ENCODE assay signal across 1 cellular context in the genomic region with DNA sequence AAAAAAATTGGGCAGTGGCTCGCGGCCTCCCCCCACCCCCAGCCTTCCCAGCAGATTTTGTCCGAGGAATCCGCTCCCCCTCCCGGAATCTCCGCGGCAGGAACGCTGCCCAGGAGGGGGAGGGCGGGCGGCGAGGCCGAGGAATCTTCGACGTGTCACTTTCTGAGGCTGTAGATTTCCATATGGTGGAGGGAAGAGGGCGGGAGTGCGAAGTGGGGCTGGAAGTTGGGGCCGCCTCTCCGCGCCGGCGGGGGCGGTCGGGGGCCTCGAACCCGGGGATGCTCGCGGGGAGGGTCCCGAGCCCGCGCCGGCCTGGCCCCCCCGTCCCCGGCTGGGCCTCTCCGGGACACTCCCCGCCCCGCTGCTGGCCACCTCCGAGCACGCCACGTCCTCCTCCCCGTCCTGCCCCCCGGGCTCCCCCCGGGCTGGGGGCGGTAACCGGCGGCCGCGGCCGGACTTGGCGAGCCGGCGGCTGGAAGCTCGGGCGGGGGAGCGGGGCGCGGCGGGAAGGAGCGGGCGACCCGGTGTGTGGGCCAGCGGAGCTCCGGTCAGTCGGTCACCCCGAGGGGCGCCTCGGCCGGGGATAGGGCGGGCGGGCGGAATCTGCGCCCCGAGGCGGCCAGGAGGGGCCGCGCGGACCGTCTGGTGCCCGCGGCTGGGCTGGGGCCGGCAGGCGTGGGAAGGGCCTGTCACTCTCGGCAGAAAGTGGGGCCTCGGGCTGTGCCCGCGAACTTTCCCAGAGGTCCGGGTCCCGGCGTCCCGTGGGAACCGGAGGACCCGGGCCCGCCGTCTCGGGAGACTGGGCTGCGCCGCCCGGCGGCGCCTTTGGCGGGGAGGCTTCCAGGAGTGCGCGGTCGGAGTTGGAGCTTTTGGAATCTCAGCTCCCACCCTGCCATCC.
TF ChIP-seq lines count a peak whose summit lies in the region.

No MANE protein-coding gene starts in this region.

TF ChIP-seq in K562, 482 proteins besides CTCF, POLR2A, EP300 and RAD21 (continued from another document and continues in another):
- TF ChIP-seq, protein P1, sequence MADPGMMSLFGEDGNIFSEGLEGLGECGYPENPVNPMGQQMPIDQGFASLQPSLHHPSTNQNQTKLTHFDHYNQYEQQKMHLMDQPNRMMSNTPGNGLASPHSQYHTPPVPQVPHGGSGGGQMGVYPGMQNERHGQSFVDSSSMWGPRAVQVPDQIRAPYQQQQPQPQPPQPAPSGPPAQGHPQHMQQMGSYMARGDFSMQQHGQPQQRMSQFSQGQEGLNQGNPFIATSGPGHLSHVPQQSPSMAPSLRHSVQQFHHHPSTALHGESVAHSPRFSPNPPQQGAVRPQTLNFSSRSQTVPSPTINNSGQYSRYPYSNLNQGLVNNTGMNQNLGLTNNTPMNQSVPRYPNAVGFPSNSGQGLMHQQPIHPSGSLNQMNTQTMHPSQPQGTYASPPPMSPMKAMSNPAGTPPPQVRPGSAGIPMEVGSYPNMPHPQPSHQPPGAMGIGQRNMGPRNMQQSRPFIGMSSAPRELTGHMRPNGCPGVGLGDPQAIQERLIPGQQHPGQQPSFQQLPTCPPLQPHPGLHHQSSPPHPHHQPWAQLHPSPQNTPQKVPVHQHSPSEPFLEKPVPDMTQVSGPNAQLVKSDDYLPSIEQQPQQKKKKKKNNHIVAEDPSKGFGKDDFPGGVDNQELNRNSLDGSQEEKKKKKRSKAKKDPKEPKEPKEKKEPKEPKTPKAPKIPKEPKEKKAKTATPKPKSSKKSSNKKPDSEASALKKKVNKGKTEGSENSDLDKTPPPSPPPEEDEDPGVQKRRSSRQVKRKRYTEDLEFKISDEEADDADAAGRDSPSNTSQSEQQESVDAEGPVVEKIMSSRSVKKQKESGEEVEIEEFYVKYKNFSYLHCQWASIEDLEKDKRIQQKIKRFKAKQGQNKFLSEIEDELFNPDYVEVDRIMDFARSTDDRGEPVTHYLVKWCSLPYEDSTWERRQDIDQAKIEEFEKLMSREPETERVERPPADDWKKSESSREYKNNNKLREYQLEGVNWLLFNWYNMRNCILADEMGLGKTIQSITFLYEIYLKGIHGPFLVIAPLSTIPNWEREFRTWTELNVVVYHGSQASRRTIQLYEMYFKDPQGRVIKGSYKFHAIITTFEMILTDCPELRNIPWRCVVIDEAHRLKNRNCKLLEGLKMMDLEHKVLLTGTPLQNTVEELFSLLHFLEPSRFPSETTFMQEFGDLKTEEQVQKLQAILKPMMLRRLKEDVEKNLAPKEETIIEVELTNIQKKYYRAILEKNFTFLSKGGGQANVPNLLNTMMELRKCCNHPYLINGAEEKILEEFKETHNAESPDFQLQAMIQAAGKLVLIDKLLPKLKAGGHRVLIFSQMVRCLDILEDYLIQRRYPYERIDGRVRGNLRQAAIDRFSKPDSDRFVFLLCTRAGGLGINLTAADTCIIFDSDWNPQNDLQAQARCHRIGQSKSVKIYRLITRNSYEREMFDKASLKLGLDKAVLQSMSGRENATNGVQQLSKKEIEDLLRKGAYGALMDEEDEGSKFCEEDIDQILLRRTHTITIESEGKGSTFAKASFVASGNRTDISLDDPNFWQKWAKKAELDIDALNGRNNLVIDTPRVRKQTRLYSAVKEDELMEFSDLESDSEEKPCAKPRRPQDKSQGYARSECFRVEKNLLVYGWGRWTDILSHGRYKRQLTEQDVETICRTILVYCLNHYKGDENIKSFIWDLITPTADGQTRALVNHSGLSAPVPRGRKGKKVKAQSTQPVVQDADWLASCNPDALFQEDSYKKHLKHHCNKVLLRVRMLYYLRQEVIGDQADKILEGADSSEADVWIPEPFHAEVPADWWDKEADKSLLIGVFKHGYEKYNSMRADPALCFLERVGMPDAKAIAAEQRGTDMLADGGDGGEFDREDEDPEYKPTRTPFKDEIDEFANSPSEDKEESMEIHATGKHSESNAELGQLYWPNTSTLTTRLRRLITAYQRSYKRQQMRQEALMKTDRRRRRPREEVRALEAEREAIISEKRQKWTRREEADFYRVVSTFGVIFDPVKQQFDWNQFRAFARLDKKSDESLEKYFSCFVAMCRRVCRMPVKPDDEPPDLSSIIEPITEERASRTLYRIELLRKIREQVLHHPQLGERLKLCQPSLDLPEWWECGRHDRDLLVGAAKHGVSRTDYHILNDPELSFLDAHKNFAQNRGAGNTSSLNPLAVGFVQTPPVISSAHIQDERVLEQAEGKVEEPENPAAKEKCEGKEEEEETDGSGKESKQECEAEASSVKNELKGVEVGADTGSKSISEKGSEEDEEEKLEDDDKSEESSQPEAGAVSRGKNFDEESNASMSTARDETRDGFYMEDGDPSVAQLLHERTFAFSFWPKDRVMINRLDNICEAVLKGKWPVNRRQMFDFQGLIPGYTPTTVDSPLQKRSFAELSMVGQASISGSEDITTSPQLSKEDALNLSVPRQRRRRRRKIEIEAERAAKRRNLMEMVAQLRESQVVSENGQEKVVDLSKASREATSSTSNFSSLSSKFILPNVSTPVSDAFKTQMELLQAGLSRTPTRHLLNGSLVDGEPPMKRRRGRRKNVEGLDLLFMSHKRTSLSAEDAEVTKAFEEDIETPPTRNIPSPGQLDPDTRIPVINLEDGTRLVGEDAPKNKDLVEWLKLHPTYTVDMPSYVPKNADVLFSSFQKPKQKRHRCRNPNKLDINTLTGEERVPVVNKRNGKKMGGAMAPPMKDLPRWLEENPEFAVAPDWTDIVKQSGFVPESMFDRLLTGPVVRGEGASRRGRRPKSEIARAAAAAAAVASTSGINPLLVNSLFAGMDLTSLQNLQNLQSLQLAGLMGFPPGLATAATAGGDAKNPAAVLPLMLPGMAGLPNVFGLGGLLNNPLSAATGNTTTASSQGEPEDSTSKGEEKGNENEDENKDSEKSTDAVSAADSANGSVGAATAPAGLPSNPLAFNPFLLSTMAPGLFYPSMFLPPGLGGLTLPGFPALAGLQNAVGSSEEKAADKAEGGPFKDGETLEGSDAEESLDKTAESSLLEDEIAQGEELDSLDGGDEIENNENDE (IDR thresholded peaks at IDR 0.05; ENCODE audit: low read depth, low read length) = no peak
- peak; percentile 47; the same call in 1 of the 2 replicates for TF ChIP-seq RB1 (IDR thresholded peaks at IDR 0.05; ENCODE audit: low read depth)
- no peak for TF ChIP-seq E2F3 (CRISPR knock-in tag; IDR thresholded peaks at IDR 0.05)
- TF ChIP-seq FOXJ2 (tag; IDR thresholded peaks at IDR 0.05) = no peak
- TF ChIP-seq, protein P2, sequence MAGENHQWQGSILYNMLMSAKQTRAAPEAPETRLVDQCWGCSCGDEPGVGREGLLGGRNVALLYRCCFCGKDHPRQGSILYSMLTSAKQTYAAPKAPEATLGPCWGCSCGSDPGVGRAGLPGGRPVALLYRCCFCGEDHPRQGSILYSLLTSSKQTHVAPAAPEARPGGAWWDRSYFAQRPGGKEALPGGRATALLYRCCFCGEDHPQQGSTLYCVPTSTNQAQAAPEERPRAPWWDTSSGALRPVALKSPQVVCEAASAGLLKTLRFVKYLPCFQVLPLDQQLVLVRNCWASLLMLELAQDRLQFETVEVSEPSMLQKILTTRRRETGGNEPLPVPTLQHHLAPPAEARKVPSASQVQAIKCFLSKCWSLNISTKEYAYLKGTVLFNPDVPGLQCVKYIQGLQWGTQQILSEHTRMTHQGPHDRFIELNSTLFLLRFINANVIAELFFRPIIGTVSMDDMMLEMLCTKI (IDR thresholded peaks at IDR 0.05; ENCODE audit: partially characterized antibody) = no peak
- TF ChIP-seq, protein P3, sequence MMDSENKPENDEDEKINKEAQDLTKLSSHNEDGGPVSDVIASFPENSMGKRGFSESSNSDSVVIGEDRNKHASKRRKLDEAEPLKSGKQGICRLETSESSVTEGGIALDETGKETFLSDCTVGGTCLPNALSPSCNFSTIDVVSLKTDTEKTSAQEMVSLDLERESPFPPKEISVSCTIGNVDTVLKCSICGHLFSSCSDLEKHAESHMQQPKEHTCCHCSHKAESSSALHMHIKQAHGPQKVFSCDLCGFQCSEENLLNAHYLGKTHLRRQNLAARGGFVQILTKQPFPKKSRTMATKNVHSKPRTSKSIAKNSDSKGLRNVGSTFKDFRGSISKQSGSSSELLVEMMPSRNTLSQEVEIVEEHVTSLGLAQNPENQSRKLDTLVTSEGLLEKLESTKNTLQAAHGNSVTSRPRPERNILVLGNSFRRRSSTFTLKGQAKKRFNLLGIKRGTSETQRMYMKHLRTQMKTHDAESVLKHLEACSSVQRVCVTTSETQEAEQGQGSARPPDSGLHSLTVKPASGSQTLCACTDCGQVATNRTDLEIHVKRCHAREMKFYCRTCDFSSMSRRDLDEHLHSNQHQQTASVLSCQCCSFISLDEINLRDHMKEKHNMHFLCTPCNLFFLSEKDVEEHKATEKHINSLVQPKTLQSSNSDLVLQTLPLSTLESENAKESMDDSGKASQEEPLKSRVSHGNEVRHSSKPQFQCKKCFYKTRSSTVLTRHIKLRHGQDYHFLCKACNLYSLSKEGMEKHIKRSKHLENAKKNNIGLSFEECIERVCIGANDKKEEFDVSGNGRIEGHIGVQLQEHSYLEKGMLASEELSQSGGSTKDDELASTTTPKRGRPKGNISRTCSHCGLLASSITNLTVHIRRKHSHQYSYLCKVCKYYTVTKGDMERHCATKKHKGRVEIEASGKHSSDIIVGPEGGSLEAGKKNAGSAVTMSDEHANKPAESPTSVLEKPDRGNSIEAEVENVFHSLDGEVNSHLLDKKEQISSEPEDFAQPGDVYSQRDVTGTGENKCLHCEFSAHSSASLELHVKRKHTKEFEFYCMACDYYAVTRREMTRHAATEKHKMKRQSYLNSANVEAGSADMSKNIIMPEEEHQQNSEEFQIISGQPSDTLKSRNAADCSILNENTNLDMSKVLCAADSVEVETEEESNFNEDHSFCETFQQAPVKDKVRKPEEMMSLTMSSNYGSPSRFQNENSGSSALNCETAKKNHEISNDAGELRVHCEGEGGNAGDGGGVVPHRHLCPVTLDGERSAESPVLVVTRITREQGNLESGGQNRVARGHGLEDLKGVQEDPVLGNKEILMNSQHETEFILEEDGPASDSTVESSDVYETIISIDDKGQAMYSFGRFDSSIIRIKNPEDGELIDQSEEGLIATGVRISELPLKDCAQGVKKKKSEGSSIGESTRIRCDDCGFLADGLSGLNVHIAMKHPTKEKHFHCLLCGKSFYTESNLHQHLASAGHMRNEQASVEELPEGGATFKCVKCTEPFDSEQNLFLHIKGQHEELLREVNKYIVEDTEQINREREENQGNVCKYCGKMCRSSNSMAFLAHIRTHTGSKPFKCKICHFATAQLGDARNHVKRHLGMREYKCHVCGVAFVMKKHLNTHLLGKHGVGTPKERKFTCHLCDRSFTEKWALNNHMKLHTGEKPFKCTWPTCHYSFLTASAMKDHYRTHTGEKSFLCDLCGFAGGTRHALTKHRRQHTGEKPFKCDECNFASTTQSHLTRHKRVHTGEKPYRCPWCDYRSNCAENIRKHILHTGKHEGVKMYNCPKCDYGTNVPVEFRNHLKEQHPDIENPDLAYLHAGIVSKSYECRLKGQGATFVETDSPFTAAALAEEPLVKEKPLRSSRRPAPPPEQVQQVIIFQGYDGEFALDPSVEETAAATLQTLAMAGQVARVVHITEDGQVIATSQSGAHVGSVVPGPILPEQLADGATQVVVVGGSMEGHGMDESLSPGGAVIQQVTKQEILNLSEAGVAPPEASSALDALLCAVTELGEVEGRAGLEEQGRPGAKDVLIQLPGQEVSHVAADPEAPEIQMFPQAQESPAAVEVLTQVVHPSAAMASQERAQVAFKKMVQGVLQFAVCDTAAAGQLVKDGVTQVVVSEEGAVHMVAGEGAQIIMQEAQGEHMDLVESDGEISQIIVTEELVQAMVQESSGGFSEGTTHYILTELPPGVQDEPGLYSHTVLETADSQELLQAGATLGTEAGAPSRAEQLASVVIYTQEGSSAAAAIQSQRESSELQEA (IDR thresholded peaks at IDR 0.05; ENCODE audit: low read depth) = no peak
- TF ChIP-seq, protein P4, sequence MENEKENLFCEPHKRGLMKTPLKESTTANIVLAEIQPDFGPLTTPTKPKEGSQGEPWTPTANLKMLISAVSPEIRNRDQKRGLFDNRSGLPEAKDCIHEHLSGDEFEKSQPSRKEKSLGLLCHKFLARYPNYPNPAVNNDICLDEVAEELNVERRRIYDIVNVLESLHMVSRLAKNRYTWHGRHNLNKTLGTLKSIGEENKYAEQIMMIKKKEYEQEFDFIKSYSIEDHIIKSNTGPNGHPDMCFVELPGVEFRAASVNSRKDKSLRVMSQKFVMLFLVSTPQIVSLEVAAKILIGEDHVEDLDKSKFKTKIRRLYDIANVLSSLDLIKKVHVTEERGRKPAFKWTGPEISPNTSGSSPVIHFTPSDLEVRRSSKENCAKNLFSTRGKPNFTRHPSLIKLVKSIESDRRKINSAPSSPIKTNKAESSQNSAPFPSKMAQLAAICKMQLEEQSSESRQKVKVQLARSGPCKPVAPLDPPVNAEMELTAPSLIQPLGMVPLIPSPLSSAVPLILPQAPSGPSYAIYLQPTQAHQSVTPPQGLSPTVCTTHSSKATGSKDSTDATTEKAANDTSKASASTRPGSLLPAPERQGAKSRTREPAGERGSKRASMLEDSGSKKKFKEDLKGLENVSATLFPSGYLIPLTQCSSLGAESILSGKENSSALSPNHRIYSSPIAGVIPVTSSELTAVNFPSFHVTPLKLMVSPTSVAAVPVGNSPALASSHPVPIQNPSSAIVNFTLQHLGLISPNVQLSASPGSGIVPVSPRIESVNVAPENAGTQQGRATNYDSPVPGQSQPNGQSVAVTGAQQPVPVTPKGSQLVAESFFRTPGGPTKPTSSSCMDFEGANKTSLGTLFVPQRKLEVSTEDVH (IDR thresholded peaks at IDR 0.05; ENCODE audit: low read depth, partially characterized antibody) = no peak
- peak; percentile 77; the same call in 1 of the 2 replicates for TF ChIP-seq KAT7 (CRISPR knock-in tag; IDR thresholded peaks at IDR 0.05; ENCODE audit: borderline replicate concordance)
- TF ChIP-seq TRIM24 (IDR thresholded peaks at IDR 0.05) = no peak
- TF ChIP-seq CBX2 (IDR thresholded peaks at IDR 0.05; ENCODE audit: insufficient read depth, low read length, poor library complexity, severe bottlenecking) = no peak
- TF ChIP-seq ZNF644 (tag; IDR thresholded peaks at IDR 0.05; ENCODE audit: low read depth) = no peak
- TF ChIP-seq, protein P5, sequence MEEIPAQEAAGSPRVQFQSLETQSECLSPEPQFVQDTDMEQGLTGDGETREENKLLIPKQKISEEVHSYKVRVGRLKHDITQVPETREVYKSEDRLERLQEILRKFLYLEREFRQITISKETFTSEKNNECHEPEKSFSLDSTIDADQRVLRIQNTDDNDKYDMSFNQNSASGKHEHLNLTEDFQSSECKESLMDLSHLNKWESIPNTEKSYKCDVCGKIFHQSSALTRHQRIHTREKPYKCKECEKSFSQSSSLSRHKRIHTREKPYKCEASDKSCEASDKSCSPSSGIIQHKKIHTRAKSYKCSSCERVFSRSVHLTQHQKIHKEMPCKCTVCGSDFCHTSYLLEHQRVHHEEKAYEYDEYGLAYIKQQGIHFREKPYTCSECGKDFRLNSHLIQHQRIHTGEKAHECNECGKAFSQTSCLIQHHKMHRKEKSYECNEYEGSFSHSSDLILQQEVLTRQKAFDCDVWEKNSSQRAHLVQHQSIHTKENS (CRISPR knock-in tag; IDR thresholded peaks at IDR 0.05) = no peak
- TF ChIP-seq, protein P6, sequence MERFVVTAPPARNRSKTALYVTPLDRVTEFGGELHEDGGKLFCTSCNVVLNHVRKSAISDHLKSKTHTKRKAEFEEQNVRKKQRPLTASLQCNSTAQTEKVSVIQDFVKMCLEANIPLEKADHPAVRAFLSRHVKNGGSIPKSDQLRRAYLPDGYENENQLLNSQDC (CRISPR knock-in tag; IDR thresholded peaks at IDR 0.05) = no peak
- no peak for TF ChIP-seq LCOR (CRISPR knock-in tag; IDR thresholded peaks at IDR 0.05)
- no peak for TF ChIP-seq ZBTB8A (IDR thresholded peaks at IDR 0.05; ENCODE audit: partially characterized antibody)
- no peak for TF ChIP-seq STAT5B (CRISPR knock-in tag; IDR thresholded peaks at IDR 0.05)
- TF ChIP-seq DDX20 (tag; IDR thresholded peaks at IDR 0.05; ENCODE audit: low read depth) = no peak
- TF ChIP-seq CEBPG (CRISPR knock-in tag; IDR thresholded peaks at IDR 0.05) = no peak
- TF ChIP-seq CEBPG (tag; conservative IDR thresholded peaks at IDR 0.05 in 1 of 2, IDR thresholded peaks at IDR 0.05 in 1 of 2) = no peak
- no peak for TF ChIP-seq COPS2 (conservative IDR thresholded peaks at IDR 0.05)
- TF ChIP-seq NRF1 (conservative IDR thresholded peaks at IDR 0.05 in 1 of 2, IDR thresholded peaks at IDR 0.05 in 1 of 2) = peak in 1 of 2 experiments; percentile 8; a peak in 1 of 4 replicates
- TF ChIP-seq MTA1 (IDR thresholded peaks at IDR 0.05; ENCODE audit: borderline replicate concordance) = no peak
- TF ChIP-seq CEBPB (tag; IDR thresholded peaks at IDR 0.05) = no peak
- TF ChIP-seq ZNF79 (CRISPR knock-in tag; IDR thresholded peaks at IDR 0.05; ENCODE audit: low read depth) = no peak
- TF ChIP-seq MCM5 (IDR thresholded peaks at IDR 0.05; ENCODE audit: low read depth) = no peak
